Comparison of ENCODE assay signal across 13 cellular contexts in genomic region chr7:232571-233455, GRCh38. TPM values are rescaled to one million over a fixed set of nuclear protein-coding genes. Genes with fewer than 3 reads are reported as not detected.
DNase-seq lines count a peak whose midpoint lies in the region; ATAC-seq and TF ChIP-seq lines count a peak whose summit lies in the region.
"Had no signal": no experiment of that assay in that cellular context is flagged by ENCODE, and none has a peak within 500 bp of the region (broad histone marks: within the 10 kb centered on the region; RNA-seq: fewer than 3 reads in every experiment).

No MANE protein-coding gene starts in this region.

- H3K4me1 ChIP-seq in fibroblast of lung (ENCODE audit: control insufficient read depth, extremely low read depth, insufficient read depth, low read length), result peaks cover 54% of the 10 kb centered on the region

- DNase-seq in AG20443 (ENCODE audit: low spot score) (peak; percentile 84), fibroblast of lung (ENCODE audit: low read depth in 2 of 2) (peak; percentile 76 to 79), retina (peak; percentile 30), NCI-H2029 (lab: John Stamatoyannopoulos, UW) (no peak), NCI-H2107 treated with DMSO at 0.1 percent for 48 hours (lab: John Stamatoyannopoulos, UW; ENCODE audit: unreplicated experiment) (no peak)
- DNase-seq: activated CD8-positive, alpha-beta T cell treated with anti-CD3 and anti-CD28 coated beads for 36 hours; hippocampal formation; NCI-H2227 treated with DMSO at 0.1 percent for 48 hours had no signal

- no peak overlapping the region for H3K4me3 ChIP-seq in fibroblast of lung (replicated peaks in 1 of 4; ENCODE audit: control extremely low read depth in 1 of 4, insufficient read depth in 1 of 4, low read depth in 3 of 4, low read length in 4 of 4)

- H3K27me3 ChIP-seq in fibroblast of lung (ENCODE audit: control insufficient read depth, insufficient read depth, low read length), result no peaks in the 10 kb centered on the region

- H3K9me3 ChIP-seq in fibroblast of lung (ENCODE audit: control insufficient read depth, insufficient read depth, low read depth, low read length), result no peaks in the 10 kb centered on the region

- no peak overlapping the region for H2AFZ ChIP-seq in fibroblast of lung (ENCODE audit: low read length)

- TF ChIP-seq CTCF in VCaP (conservative IDR thresholded peaks at IDR 0.05) (no peak), fibroblast of lung (conservative IDR thresholded peaks at IDR 0.05 in 1 of 2, IDR thresholded peaks at IDR 0.05 in 1 of 2; ENCODE audit: low read depth in 1 of 2, low read length in 2 of 2) (no peak)

- H3K36me3 ChIP-seq in fibroblast of lung (ENCODE audit: control insufficient read depth, insufficient read depth, low read length), result peaks cover 12% of the 10 kb centered on the region

- H3K79me2 ChIP-seq in fibroblast of lung (ENCODE audit: control insufficient read depth, insufficient read depth, low read length), result peaks cover 49% of the 10 kb centered on the region

- no peaks in the 10 kb centered on the region for H4K20me1 ChIP-seq in fibroblast of lung (ENCODE audit: control insufficient read depth, extremely low read depth, insufficient read depth, low read length)

- H3K27ac ChIP-seq in VCaP, result peak overlapping the region; percentile 96
- H3K27ac ChIP-seq in fibroblast of lung (ENCODE audit: insufficient read depth, low read length), result peak overlapping the region; percentile 95

- H3K9ac ChIP-seq in fibroblast of lung (ENCODE audit: insufficient read depth, low read length), result peak overlapping the region; percentile 74

- no peak for ATAC-seq in GM21447 (IDR thresholded peaks at IDR 0.05; ENCODE audit: unreplicated experiment)
- ATAC-seq in HG03175 (IDR thresholded peaks at IDR 0.05; ENCODE audit: unreplicated experiment), result no peak
- ATAC-seq: activated CD8-positive, alpha-beta T cell treated with anti-CD3 and anti-CD28 coated beads for 36 hours had no signal

- peak overlapping the region; percentile 32 for H3K4me2 ChIP-seq in fibroblast of lung (ENCODE audit: extremely low read depth, insufficient read depth, low read length)

RNA-seq across cellular contexts. Expression of gene FAM20C, which starts 40.4 kb away (rescaled TPM):
- total RNA-seq in fibroblast of lung, result 52.9 and 70.7 TPM in 2 replicates
- polyA plus RNA-seq in fibroblast of lung, result 31.8 and 49.8 TPM in 2 replicates
- polyA plus RNA-seq in fibroblast of lung (2012), result 63.2 and 98.4 TPM in 2 replicates
- 34.0 and 76.6 TPM in 2 replicates for polyA minus RNA-seq in fibroblast of lung (ENCODE audit: low replicate concordance)
- total RNA-seq: SK-MEL-5 had no signal

RNA-seq across cellular contexts. Expression of gene FOXL3, which starts 57.2 kb away (rescaled TPM):
- not detected in 2 replicates for total RNA-seq in fibroblast of lung
- polyA plus RNA-seq in fibroblast of lung, result not detected in 2 replicates
- not detected in 2 replicates for polyA plus RNA-seq in fibroblast of lung (2012)
- not detected in 2 replicates for polyA minus RNA-seq in fibroblast of lung (ENCODE audit: low replicate concordance)
- total RNA-seq: activated CD8-positive, alpha-beta T cell treated with anti-CD3 and anti-CD28 coated beads for 36 hours; natural killer cell treated with Interleukin-12 subunit alpha and Interleukin-12 subunit beta and Interleukin-15 and Interleukin-18, amount 100 ng/mL, for 72 hours; SK-MEL-5 had no signal

Comparison
In these comparisons a context has a peak if more than half of its experiments do, and no peak if none do; other contexts are left out.
1. DNase-seq: peak in AG20443 (single experiment), fibroblast of lung (2 of 2) and retina (single experiment); none in NCI-H2029 (single experiment) and NCI-H2107 treated with DMSO at 0.1 percent for 48 hours (single experiment).